29 cellular contexts compared by ENCODE assay signal in genomic region chr2:202154613-202155281, GRCh38.
"Had no signal": no experiment of that assay in that cellular context is flagged by ENCODE, and none has a peak within 500 bp of the region (broad histone marks: within the 10 kb centered on the region; RNA-seq: fewer than 3 reads in every experiment).

No MANE protein-coding gene starts in this region.

- H3K9me3 ChIP-seq: ascending aorta had no signal

- H3K4me3 ChIP-seq: ascending aorta, SK-N-MC had no signal

- DNase-seq: activated B cell treated with CpG ODN at 0.5 μM for 24 hours; activated CD4-positive, alpha-beta memory T cell treated with anti-CD3 and anti-CD28 coated beads for 36 hours; activated CD4-positive, alpha-beta T cell treated with anti-CD3 and anti-CD28 coated beads for 1 hour; activated CD4-positive, alpha-beta T cell treated with anti-CD3 and anti-CD28 coated beads, Interleukin-2, amount 10 ng/mL, durations not matched to agents 7 days and 5 days; activated CD8-positive, alpha-beta memory T cell treated with anti-CD3 and anti-CD28 coated beads for 24 hours; activated effector memory CD4-positive, alpha-beta T cell treated with anti-CD3 and anti-CD28 coated beads, Interleukin-2, amount 50 U/mL, for 16 hours; activated naive CD4-positive, alpha-beta T cell treated with Interleukin-2 at 50 U/mL for 16 hours; activated naive CD8-positive, alpha-beta T cell treated with anti-CD3 and anti-CD28 coated beads, Interleukin-2, amount 50 U/mL, for 24 hours; activated T-cell treated with anti-CD3 and anti-CD28 coated beads, Interleukin-2, amount 50 U/mL, for 4 hours; amniotic stem cell; KG1; NCI-H1092; NCI-H1417; NCI-H1694; NCI-H2029; NCI-H2107; NCI-H345; NCI-H510A; NK-92 treated with Interleukin-12 subunit alpha and Interleukin-12 subunit beta, amount 100 ng/mL, for 24 hours; OCI-M1; RPMI8226; T-cell; T-helper 2 cell; T1000 had no signal

- H3K4me1 ChIP-seq: ascending aorta had no signal

- H3K27ac ChIP-seq: ascending aorta, SK-N-MC had no signal

- ATAC-seq: activated naive CD4-positive, alpha-beta T cell treated with anti-CD3 and anti-CD28 coated beads, Interleukin-2, amount 50 U/mL, for 72 hours; activated naive CD8-positive, alpha-beta T cell treated with anti-CD3 and anti-CD28 coated beads, Interleukin-2, amount 50 U/mL, for 24 hours; activated T-cell treated with anti-CD3 and anti-CD28 coated beads, Interleukin-2, amount 50 U/mL, for 4 hours; Panc1; Right ventricle myocardium inferior; T-cell had no signal

- H3K36me3 ChIP-seq: ascending aorta had no signal

- H3K27me3 ChIP-seq: ascending aorta had no signal
